Comparison of ENCODE assay signal across 13 cellular contexts in the genomic region with DNA sequence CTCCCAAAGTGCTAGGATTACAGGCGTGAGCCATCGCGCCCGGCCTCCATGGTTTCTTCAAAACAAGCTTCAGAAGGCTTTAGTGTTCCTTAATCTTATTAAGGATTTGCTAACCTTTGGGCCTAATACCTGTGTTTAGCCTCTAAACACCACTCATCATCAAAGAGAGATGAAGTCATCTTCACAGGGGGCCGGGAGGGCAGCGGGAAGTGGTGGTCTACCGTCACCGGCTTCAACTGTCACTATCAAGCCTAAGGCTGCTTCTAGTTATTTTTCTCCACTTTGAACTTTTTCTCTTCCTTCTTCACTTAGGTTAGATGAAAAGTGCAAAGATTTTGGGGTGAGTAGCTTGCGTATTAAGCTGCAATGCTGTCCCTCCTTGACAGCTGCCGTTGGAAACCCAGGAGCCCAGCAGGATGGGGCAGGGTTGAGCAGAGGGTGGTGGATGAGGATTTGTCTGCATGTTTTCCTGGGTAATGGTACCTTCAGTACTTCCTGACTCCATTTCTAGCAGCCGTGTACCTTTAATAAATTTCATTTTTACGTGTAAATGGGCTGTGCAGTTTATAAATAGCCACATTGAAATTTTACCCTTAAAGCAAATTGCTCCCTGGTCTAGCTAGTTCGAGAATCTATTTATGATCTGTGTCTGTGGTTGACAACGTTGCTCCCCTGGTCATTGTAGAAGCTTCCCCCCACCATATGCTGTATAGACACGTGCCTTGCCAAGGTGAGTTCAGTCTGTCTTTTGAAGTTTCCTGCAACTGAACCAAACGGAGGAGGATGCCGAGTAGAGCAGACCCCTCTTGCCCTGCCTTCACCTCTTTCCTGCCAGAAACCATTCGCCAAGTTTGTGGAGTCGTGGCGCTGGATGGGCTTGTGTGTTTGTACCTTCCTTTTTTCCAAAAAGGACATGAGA.
A peak's percentile ranks its signal among the peaks of the same experiment; 100 is the strongest.
DNase-seq lines count a peak whose midpoint lies in the region; ATAC-seq and TF ChIP-seq lines count a peak whose summit lies in the region.
"Had no signal": no experiment of that assay in that cellular context is flagged by ENCODE, and none has a peak within 500 bp of the region (broad histone marks: within the 10 kb centered on the region; RNA-seq: fewer than 3 reads in every experiment).

No MANE protein-coding gene starts in this region.

- DNase-seq in Caco-2 (no peak), osteoblast (ENCODE audit: insufficient read length, low spot score, missing footprints) (peak; percentile 52), head of caudate nucleus (no peak), C1 segment of cervical spinal cord (lab: John Stamatoyannopoulos, UW) (no peak), EL (no peak), cerebellum (ENCODE audit: low spot score) (no peak)
- no peak for DNase-seq in activated naive CD8-positive, alpha-beta T cell treated with anti-CD3 and anti-CD28 coated beads, Interleukin-2, amount 50 U/mL, for 24 hours
- DNase-seq: activated CD4-positive, alpha-beta T cell treated with anti-CD3 and anti-CD28 coated beads, Interleukin-2, amount 50 U/mL, for 1 hour; DMS153; NCI-H1092 treated with DMSO at 0.1 percent for 48 hours; NCI-H748 treated with DMSO at 0.1 percent for 48 hours; SK-N-SH had no signal

- no peak overlapping the region for H3K4me2 ChIP-seq in osteoblast (ENCODE audit: insufficient read depth, low read length)
- H3K4me2 ChIP-seq: SK-N-SH had no signal

- peak; percentile 17 for ATAC-seq in activated naive CD8-positive, alpha-beta T cell treated with anti-CD3 and anti-CD28 coated beads, Interleukin-2, amount 50 U/mL, for 24 hours

- peaks cover 1% of the 10 kb centered on the region; the same call in 1 of the 2 replicates for H3K36me3 ChIP-seq in Caco-2 (ENCODE audit: control insufficient read depth, insufficient read depth, low read length)
- peaks cover 0 to 23% of the 10 kb centered on the region in 2 experiments; a peak in 1 of 3 replicates for H3K36me3 ChIP-seq in HEK293 (ENCODE audit: control insufficient read depth in 2 of 2, insufficient read depth in 1 of 2, low read length in 2 of 2)
- peaks cover 75% of the 10 kb centered on the region for H3K36me3 ChIP-seq in osteoblast (ENCODE audit: insufficient read depth, low read length)

- no peak overlapping the region for H3K4me3 ChIP-seq in Caco-2 (ENCODE audit: low read depth, low read length)
- no peak overlapping the region for H3K4me3 ChIP-seq in HEK293 (ENCODE audit: low read depth, low read length)
- H3K4me3 ChIP-seq in osteoblast (ENCODE audit: insufficient read depth, low read length), result no peak overlapping the region

- no peaks in the 10 kb centered on the region for H4K20me1 ChIP-seq in osteoblast (ENCODE audit: insufficient read depth, low read length)

- no peak overlapping the region for H2AFZ ChIP-seq in osteoblast (ENCODE audit: low read length)

- H3K79me2 ChIP-seq in osteoblast (ENCODE audit: insufficient read depth, low read length), result peaks cover 75% of the 10 kb centered on the region

- H3K4me1 ChIP-seq in Caco-2 (peaks cover 58% of the 10 kb centered on the region), HEK293 (ENCODE audit: control insufficient read depth, insufficient read depth, low read length) (peaks cover 11% of the 10 kb centered on the region), osteoblast (ENCODE audit: insufficient read depth, low read length) (peaks cover 55% of the 10 kb centered on the region)

- H3K9me3 Mint-ChIP-seq in Caco-2 (ENCODE audit: unreplicated experiment), result no peaks in the 10 kb centered on the region
- H3K9me3 Mint-ChIP-seq in activated naive CD8-positive, alpha-beta T cell treated with anti-CD3 and anti-CD28 coated beads, Interleukin-2, amount 50 U/mL, for 24 hours, result no peaks in the 10 kb centered on the region

- TF ChIP-seq CTCF in Caco-2 (IDR thresholded peaks at IDR 0.05; ENCODE audit: insufficient read depth in 1 of 2, low read depth in 1 of 2, low read length in 1 of 2, severe bottlenecking in 1 of 2, unreplicated experiment in 1 of 2), result no peak
- TF ChIP-seq CTCF in HEK293 (tag by site-specific recombination; IDR thresholded peaks at IDR 0.05), result no peak
- TF ChIP-seq CTCF in osteoblast (IDR thresholded peaks at IDR 0.05; ENCODE audit: extremely low read depth, low read depth, low read length), result no peak

- POLR2A ChIA-PET in Caco-2 (lab: Charles Lee) (no interaction called here), HEK293 (lab: Yijun Ruan, JAX) (no interaction called here)

- BruUV-seq in Caco-2 (replicated peaks; lab: Mats Ljungman, UMichigan), result no TSS peak

- no peaks in the 10 kb centered on the region for H3K27me3 Mint-ChIP-seq in Caco-2 (ENCODE audit: insufficient read depth, unreplicated experiment)
- no peaks in the 10 kb centered on the region for H3K27me3 Mint-ChIP-seq in activated naive CD8-positive, alpha-beta T cell treated with anti-CD3 and anti-CD28 coated beads, Interleukin-2, amount 50 U/mL, for 24 hours

- CTCF ChIA-PET in Caco-2 (lab: Charles Lee), result no interaction called here
- CTCF ChIA-PET in HEK293 (lab: Yijun Ruan, JAX), result interaction anchor here (0.6 to 1.0 kb wide), 2 partner anchors 26 to 91 kb away, joined by 3 read pairs; no protein-coding TSS in a partner anchor

- H3K27ac ChIP-seq in HEK293 (ENCODE audit: extremely low read depth, low read depth, low read length) (no peak overlapping the region), osteoblast (ENCODE audit: low read depth, low read length) (peak overlapping the region; percentile 93)

- H3K9me3 ChIP-seq in Caco-2, result no peaks in the 10 kb centered on the region
- no peaks in the 10 kb centered on the region for H3K9me3 ChIP-seq in HEK293 (ENCODE audit: control insufficient read depth, insufficient read depth, low read depth, low read length)
- H3K9me3 ChIP-seq in osteoblast (ENCODE audit: low read depth, low read length), result no peaks in the 10 kb centered on the region
- H3K9me3 ChIP-seq: SK-N-SH had no signal

- intact Hi-C loops in Caco-2 (cut with micrococcal nuclease; ENCODE audit: unreplicated experiment), result no loop called here
- intact Hi-C loops in head of caudate nucleus (cut with DNase I), result no loop called here

- peaks cover 54% of the 10 kb centered on the region for H3K36me3 Mint-ChIP-seq in Caco-2 (ENCODE audit: insufficient read depth, unreplicated experiment)
- peaks cover 36% of the 10 kb centered on the region for H3K36me3 Mint-ChIP-seq in activated naive CD8-positive, alpha-beta T cell treated with anti-CD3 and anti-CD28 coated beads, Interleukin-2, amount 50 U/mL, for 24 hours (ENCODE audit: low read depth)

- H3K27ac Mint-ChIP-seq in Caco-2 (ENCODE audit: unreplicated experiment), result peak overlapping the region; percentile 74
- H3K27ac Mint-ChIP-seq in activated naive CD8-positive, alpha-beta T cell treated with anti-CD3 and anti-CD28 coated beads, Interleukin-2, amount 50 U/mL, for 24 hours, result peak overlapping the region; percentile 83

- H3K27me3 ChIP-seq in Caco-2 (replicated peaks; ENCODE audit: control insufficient read depth, insufficient read depth, low read length), result no peaks in the 10 kb centered on the region
- H3K27me3 ChIP-seq in osteoblast (ENCODE audit: insufficient read depth, low read length), result no peaks in the 10 kb centered on the region

- H3K4me1 Mint-ChIP-seq in Caco-2 (ENCODE audit: low read depth, unreplicated experiment), result peaks cover 31% of the 10 kb centered on the region
- peaks cover 33% of the 10 kb centered on the region for H3K4me1 Mint-ChIP-seq in activated naive CD8-positive, alpha-beta T cell treated with anti-CD3 and anti-CD28 coated beads, Interleukin-2, amount 50 U/mL, for 24 hours

- no peak overlapping the region for H3K4me3 Mint-ChIP-seq in Caco-2 (ENCODE audit: unreplicated experiment)
- H3K4me3 Mint-ChIP-seq in activated naive CD8-positive, alpha-beta T cell treated with anti-CD3 and anti-CD28 coated beads, Interleukin-2, amount 50 U/mL, for 24 hours, result peak overlapping the region; percentile 51

TF ChIP-seq in HEK293, 187 proteins besides CTCF, POLR2A, EP300 and RAD21:
- peak; percentile 84 for TF ChIP-seq ZNF10 (tag by site-specific recombination; IDR thresholded peaks at IDR 0.05)
- no peak for TF ChIP-seq GLI4 (tag by site-specific recombination; IDR thresholded peaks at IDR 0.05)
